8 cellular contexts compared by ENCODE assay signal in the genomic region with DNA sequence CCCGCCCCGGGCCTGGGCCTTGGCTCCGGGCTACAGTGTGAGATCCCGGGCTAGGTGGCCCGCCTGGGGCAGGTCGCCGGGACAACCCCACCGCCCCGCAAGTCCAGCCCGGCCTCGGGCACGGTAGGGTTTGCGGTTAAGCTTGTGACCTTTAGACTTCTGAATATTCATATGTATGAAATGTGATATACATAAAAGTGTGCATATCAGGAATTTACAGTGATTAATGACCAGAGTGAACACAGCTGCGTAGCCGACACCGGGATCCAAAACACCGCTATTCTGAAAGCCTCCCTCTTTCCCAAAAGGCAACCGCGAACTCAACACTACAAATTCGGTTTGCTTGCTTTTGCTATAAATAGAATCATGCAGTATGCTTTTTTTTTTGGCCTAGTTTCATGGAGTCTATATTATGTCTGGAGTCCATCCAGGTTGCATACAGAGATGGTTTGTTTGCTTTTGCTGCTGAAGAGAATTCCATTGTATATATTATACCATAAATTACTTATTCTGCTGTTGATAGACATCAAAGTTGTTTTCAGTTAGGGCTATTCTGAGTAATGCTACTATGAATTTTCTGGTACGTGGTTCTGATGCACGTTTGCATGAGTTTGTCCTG. TPM values are rescaled to one million over a fixed set of nuclear protein-coding genes. Genes with fewer than 3 reads are reported as not detected.
DNase-seq lines count a peak whose midpoint lies in the region; ATAC-seq and TF ChIP-seq lines count a peak whose summit lies in the region.

No MANE protein-coding gene starts in this region.

- peaks cover 29% of the 10 kb centered on the region for H3K36me3 Mint-ChIP-seq in activated CD4-positive, alpha-beta T cell treated with anti-CD3 and anti-CD28 coated beads for 36 hours (ENCODE audit: low read depth)
- peaks cover 9% of the 10 kb centered on the region; the same call in 1 of the 2 replicates for H3K36me3 Mint-ChIP-seq in WTC11

- H3K9me3 ChIP-seq in gastroesophageal sphincter, result no peaks in the 10 kb centered on the region

- peak overlapping the region; percentile 57 for H3K9ac ChIP-seq in rectal smooth muscle tissue (ENCODE audit: low read length)

- TF ChIP-seq POLR2A in gastroesophageal sphincter (IDR thresholded peaks at IDR 0.05), result no peak

- CTCF ChIA-PET in activated CD4-positive, alpha-beta T cell treated with anti-CD3 and anti-CD28 coated beads for 36 hours (lab: Charles Lee), result interaction anchor here (0.6 to 7.6 kb wide), 6 partner anchors 45 to 692 kb away, joined by 3 to 46 read pairs (median 4); a partner anchor contains a TSS
- CTCF ChIA-PET in WTC11 (lab: Charles Lee), result interaction anchor here (0.8 to 2.0 kb wide), 3 partner anchors 25 to 360 kb away, joined by 3 to 9 read pairs (median 4); no protein-coding TSS in a partner anchor

- peak overlapping the region; percentile 87 to 98 (median 97) for H3K27ac ChIP-seq in gastroesophageal sphincter
- H3K27ac ChIP-seq in rectal smooth muscle tissue (ENCODE audit: low read depth, low read length), result peak overlapping the region; percentile 91

- no peak for TF ChIP-seq EP300 in gastroesophageal sphincter (IDR thresholded peaks at IDR 0.05)

- peak overlapping the region; percentile 84 for H3K27ac Mint-ChIP-seq in activated CD4-positive, alpha-beta T cell treated with anti-CD3 and anti-CD28 coated beads for 36 hours
- no peak overlapping the region for H3K27ac Mint-ChIP-seq in WTC11

- 0% methylated on average over 3 to 9 of the region's 22 CpGs for WGBS in gastroesophageal sphincter (ENCODE audit: low coverage in 1 of 2), 2 donors

- DNase-seq in activated CD4-positive, alpha-beta T cell treated with anti-CD3 and anti-CD28 coated beads for 36 hours, result no peak
- DNase-seq in activated CD4-positive, alpha-beta T cell treated with anti-CD3 and anti-CD28 coated beads, Interleukin-2, amount 50 U/mL, for 1 hour, result no peak
- no peak for DNase-seq in WTC11 (ENCODE audit: low spot score)
- DNase-seq in NCI-H2227 treated with DMSO at 0.1 percent for 48 hours (lab: John Stamatoyannopoulos, UW), result no peak
- no peak for DNase-seq in NCI-H510A treated with DMSO at 0.1 percent for 48 hours (lab: John Stamatoyannopoulos, UW)

- POLR2A ChIA-PET in activated CD4-positive, alpha-beta T cell treated with anti-CD3 and anti-CD28 coated beads for 36 hours (lab: Charles Lee), result interaction anchor here (0.9 to 1.0 kb wide), 2 partner anchors 10 to 17 kb away, joined by 3 to 4 read pairs; no protein-coding TSS in a partner anchor
- POLR2A ChIA-PET in WTC11 (lab: Charles Lee), result interaction anchor here (0.7 to 1.1 kb wide), 4 partner anchors 25 to 357 kb away, joined by 3 read pairs; no protein-coding TSS in a partner anchor

- peak overlapping the region; percentile 79 for H3K4me3 Mint-ChIP-seq in activated CD4-positive, alpha-beta T cell treated with anti-CD3 and anti-CD28 coated beads for 36 hours
- H3K4me3 Mint-ChIP-seq in WTC11, result peak overlapping the region; percentile 96

- no peaks in the 10 kb centered on the region for H3K9me3 Mint-ChIP-seq in activated CD4-positive, alpha-beta T cell treated with anti-CD3 and anti-CD28 coated beads for 36 hours (ENCODE audit: low read depth)
- no peaks in the 10 kb centered on the region for H3K9me3 Mint-ChIP-seq in WTC11

- no peaks in the 10 kb centered on the region for H3K27me3 Mint-ChIP-seq in activated CD4-positive, alpha-beta T cell treated with anti-CD3 and anti-CD28 coated beads for 36 hours
- H3K27me3 Mint-ChIP-seq in WTC11 (ENCODE audit: low read depth), result no peaks in the 10 kb centered on the region; the same call in 1 of the 2 replicates

- no peak for ATAC-seq in activated CD4-positive, alpha-beta T cell treated with anti-CD3 and anti-CD28 coated beads for 36 hours
- ATAC-seq in WTC11 (peak; percentile 73), gastroesophageal sphincter (no peak), GM21737 (IDR thresholded peaks at IDR 0.05; ENCODE audit: unreplicated experiment) (no peak)

- H3K36me3 ChIP-seq in gastroesophageal sphincter (peaks cover 0 to 3% of the 10 kb centered on the region in 2 donors), rectal smooth muscle tissue (ENCODE audit: control insufficient read depth, insufficient read depth, low read length) (no peaks in the 10 kb centered on the region)

- peaks cover 28% of the 10 kb centered on the region for H3K4me1 Mint-ChIP-seq in activated CD4-positive, alpha-beta T cell treated with anti-CD3 and anti-CD28 coated beads for 36 hours
- H3K4me1 Mint-ChIP-seq in WTC11, result peaks cover 17% of the 10 kb centered on the region

- H3K4me3 ChIP-seq in gastroesophageal sphincter (peak overlapping the region; percentile 89 to 92), rectal smooth muscle tissue (ENCODE audit: low read length) (peak overlapping the region; percentile 95)

- H3K27me3 ChIP-seq in gastroesophageal sphincter (no peaks in the 10 kb centered on the region), rectal smooth muscle tissue (ENCODE audit: control insufficient read depth, insufficient read depth, low read length) (no peaks in the 10 kb centered on the region)

- no peak for TF ChIP-seq CTCF in WTC11 (IDR thresholded peaks at IDR 0.05)
- TF ChIP-seq CTCF in gastroesophageal sphincter (IDR thresholded peaks at IDR 0.05), result no peak

- intact Hi-C loops in activated CD4-positive, alpha-beta T cell treated with anti-CD3 and anti-CD28 coated beads for 36 hours (cut with DNase I, micrococcal nuclease), result loop anchor here (1.0 to 10.0 kb wide), 10 partner anchors 18 to 951 kb away; a partner anchor contains a TSS

- peaks cover 0 to 45% (median 12%) of the 10 kb centered on the region in 3 donors for H3K4me1 ChIP-seq in gastroesophageal sphincter
- peaks cover 12% of the 10 kb centered on the region for H3K4me1 ChIP-seq in rectal smooth muscle tissue (ENCODE audit: control insufficient read depth, insufficient read depth, low read length)

TF ChIP-seq in WTC11, 78 proteins besides CTCF, POLR2A, EP300 and RAD21:
- no peak for TF ChIP-seq FOXJ3 (CRISPR knock-in tag; IDR thresholded peaks at IDR 0.05; ENCODE audit: borderline replicate concordance)
- TF ChIP-seq, protein P1, sequence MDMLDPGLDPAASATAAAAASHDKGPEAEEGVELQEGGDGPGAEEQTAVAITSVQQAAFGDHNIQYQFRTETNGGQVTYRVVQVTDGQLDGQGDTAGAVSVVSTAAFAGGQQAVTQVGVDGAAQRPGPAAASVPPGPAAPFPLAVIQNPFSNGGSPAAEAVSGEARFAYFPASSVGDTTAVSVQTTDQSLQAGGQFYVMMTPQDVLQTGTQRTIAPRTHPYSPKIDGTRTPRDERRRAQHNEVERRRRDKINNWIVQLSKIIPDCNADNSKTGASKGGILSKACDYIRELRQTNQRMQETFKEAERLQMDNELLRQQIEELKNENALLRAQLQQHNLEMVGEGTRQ (CRISPR knock-in tag; IDR thresholded peaks at IDR 0.05), result no peak
- TF ChIP-seq, protein P2, sequence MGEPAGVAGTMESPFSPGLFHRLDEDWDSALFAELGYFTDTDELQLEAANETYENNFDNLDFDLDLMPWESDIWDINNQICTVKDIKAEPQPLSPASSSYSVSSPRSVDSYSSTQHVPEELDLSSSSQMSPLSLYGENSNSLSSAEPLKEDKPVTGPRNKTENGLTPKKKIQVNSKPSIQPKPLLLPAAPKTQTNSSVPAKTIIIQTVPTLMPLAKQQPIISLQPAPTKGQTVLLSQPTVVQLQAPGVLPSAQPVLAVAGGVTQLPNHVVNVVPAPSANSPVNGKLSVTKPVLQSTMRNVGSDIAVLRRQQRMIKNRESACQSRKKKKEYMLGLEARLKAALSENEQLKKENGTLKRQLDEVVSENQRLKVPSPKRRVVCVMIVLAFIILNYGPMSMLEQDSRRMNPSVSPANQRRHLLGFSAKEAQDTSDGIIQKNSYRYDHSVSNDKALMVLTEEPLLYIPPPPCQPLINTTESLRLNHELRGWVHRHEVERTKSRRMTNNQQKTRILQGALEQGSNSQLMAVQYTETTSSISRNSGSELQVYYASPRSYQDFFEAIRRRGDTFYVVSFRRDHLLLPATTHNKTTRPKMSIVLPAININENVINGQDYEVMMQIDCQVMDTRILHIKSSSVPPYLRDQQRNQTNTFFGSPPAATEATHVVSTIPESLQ (CRISPR knock-in tag; IDR thresholded peaks at IDR 0.05), result no peak

RNA-seq across cellular contexts. Expression of a gene that starts 0.7 kb away (rescaled TPM):
- 100 to 1,000 TPM; 167 to 185 TPM for total RNA-seq in activated CD4-positive, alpha-beta T cell treated with anti-CD3 and anti-CD28 coated beads for 36 hours
- 144 to 170 TPM (median 151 TPM) in 3 replicates for total RNA-seq in WTC11 (2021)
- 10 to 100 TPM; 22.5 to 39.5 (median 27.7) TPM for total RNA-seq in gastroesophageal sphincter

RNA-seq across cellular contexts. Expression of a gene that starts 18.4 kb away (rescaled TPM):
- total RNA-seq in activated CD4-positive, alpha-beta T cell treated with anti-CD3 and anti-CD28 coated beads for 36 hours, result 10 to 100 TPM; 14.5 to 20.8 TPM
- total RNA-seq in WTC11 (2021) (38.2 to 43.8 TPM (median 39.3 TPM) in 3 replicates), gastroesophageal sphincter (10 to 100 TPM; 56.1 to 75.5 (median 64.5) TPM)

RNA-seq across cellular contexts. Expression of a gene that starts 43.9 kb away (rescaled TPM):
- total RNA-seq in activated CD4-positive, alpha-beta T cell treated with anti-CD3 and anti-CD28 coated beads for 36 hours, result 10 to 100 TPM; 31.5 to 36.1 TPM
- total RNA-seq in WTC11 (2021) (56.3 to 59.1 TPM (median 57.4 TPM) in 3 replicates), gastroesophageal sphincter (10 to 100 TPM; 13.8 to 30.6 (median 19.9) TPM)
